ENCODE assay signal across 1 cellular context in the genomic region with DNA sequence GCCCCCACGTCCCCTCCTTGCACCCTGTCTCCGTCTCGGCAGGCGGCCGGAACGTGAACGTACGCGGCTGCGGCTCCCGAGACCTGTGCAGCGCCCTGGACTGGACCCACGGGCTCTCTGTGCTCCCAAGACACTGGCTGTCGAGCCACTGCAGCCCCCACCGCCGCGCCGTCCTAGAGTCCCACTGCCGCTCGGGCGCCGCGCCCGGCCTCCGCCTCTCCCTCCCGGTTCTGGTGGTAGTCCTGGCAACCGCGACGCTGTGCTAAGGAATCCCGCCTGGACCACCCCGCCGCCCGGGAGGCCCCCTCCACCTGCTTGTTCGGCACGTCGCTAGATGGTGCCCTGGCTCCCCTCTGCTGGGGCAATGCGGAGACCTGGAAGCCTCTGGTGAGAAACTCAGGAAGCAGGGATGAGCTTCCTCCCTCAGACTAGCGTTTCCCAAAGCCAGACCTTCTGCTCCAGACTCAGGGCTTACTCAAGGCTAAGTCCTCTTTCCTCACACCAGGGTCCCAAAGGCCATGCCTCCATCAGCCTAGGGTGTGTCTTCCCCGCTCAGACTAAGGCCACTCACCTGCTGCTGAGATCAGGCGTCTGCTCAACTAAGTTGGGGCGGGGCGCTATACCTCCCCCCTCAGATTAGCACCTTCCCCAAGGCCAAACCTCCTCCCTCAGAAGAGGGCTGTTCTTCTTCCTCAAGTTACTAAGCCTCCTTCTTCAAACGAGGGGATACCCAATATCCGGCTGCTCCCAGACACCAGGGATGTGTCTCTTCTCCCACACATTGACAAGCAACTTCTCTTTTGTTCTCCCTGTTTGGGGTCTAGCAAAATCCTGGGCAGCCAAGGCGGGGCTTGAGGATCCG.
TF ChIP-seq lines count a peak whose summit lies in the region.

No MANE protein-coding gene starts in this region.

TF ChIP-seq in SK-N-SH treated with all-trans-retinoic acid at 6 μM for 48 hours, 23 proteins besides CTCF, POLR2A, EP300 and RAD21 (continued from another document):
- TF ChIP-seq, protein P1, sequence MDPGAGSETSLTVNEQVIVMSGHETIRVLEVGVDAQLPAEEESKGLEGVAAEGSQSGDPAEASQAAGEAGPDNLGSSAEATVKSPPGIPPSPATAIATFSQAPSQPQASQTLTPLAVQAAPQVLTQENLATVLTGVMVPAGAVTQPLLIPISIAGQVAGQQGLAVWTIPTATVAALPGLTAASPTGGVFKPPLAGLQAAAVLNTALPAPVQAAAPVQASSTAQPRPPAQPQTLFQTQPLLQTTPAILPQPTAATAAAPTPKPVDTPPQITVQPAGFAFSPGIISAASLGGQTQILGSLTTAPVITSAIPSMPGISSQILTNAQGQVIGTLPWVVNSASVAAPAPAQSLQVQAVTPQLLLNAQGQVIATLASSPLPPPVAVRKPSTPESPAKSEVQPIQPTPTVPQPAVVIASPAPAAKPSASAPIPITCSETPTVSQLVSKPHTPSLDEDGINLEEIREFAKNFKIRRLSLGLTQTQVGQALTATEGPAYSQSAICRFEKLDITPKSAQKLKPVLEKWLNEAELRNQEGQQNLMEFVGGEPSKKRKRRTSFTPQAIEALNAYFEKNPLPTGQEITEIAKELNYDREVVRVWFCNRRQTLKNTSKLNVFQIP (CRISPR knock-in tag; IDR thresholded peaks at IDR 0.05; ENCODE audit: borderline replicate concordance, low read depth), result no peak
- TF ChIP-seq, protein P2, sequence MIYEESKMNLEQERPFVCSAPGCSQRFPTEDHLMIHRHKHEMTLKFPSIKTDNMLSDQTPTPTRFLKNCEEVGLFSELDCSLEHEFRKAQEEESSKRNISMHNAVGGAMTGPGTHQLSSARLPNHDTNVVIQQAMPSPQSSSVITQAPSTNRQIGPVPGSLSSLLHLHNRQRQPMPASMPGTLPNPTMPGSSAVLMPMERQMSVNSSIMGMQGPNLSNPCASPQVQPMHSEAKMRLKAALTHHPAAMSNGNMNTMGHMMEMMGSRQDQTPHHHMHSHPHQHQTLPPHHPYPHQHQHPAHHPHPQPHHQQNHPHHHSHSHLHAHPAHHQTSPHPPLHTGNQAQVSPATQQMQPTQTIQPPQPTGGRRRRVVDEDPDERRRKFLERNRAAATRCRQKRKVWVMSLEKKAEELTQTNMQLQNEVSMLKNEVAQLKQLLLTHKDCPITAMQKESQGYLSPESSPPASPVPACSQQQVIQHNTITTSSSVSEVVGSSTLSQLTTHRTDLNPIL (CRISPR knock-in tag; IDR thresholded peaks at IDR 0.05; ENCODE audit: low read depth), result no peak
